ENCODE assay signal across 8 cellular contexts in the genomic region with DNA sequence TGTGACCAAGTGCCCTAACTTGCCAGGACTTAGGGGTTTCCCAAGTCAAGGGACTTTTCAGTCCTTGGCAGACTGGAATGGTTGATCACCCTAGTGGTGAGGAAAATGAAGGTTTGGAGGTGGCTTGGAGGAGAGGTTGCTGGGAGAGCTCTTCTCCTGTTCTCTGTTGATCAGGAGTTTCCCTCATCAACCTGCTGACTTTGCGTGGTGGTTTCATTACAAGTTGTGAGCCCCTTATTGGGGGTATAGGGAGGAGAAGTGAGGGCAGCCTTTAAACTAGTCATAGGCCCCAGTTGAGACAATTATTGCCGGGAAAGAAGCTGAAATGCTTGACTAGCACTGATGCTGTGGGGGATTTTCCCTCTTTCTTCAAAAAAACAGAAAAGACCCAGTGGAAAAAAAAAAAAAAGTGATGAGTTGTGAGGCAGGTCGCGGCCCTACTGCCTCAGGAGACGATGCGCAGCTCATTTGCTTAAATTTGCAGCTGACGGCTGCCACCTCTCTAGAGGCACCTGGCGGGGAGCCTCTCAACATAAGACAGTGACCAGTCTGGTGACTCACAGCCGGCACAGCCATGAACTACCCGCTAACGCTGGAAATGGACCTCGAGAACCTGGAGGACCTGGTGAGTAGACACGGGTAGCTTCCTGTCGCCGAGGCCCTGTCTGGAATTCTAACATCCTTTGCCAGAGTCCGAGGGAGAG. TPM values are rescaled to one million over a fixed set of nuclear protein-coding genes. Genes with fewer than 3 reads are reported as not detected.
DNase-seq lines count a peak whose midpoint lies in the region; ATAC-seq and TF ChIP-seq lines count a peak whose summit lies in the region.

Gene CXCR5 (plus strand): TSS at position 525 of the 704 bp plus-strand sequence. CDS start 50 bp downstream, at position 575.

- H3K4me3 Mint-ChIP-seq in T-cell: peak within 1 kb of the TSS; percentile 68 to 79 (median 77)
- H3K4me3 Mint-ChIP-seq in progenitor cell of endocrine pancreas (ENCODE audit: low read depth): no peak within 1 kb of the TSS

- H3K27ac ChIP-seq in gastrocnemius medialis: no peak within 1 kb of the TSS

- peak; percentile 42 for ATAC-seq in GM18499 (IDR thresholded peaks at IDR 0.05; ENCODE audit: insufficient read depth, unreplicated experiment)
- ATAC-seq in HG02678 (IDR thresholded peaks at IDR 0.05; ENCODE audit: unreplicated experiment): peak; percentile 70
- peak; percentile 32 to 72 (median 52) for ATAC-seq in T-cell (replicated peaks in 1 of 4)
- no peak for ATAC-seq in gastrocnemius medialis

- peak within 1 kb of the TSS; percentile 82 to 88 for H3K27ac Mint-ChIP-seq in T-cell
- H3K27ac Mint-ChIP-seq in progenitor cell of endocrine pancreas: no peak within 1 kb of the TSS

- H3K4me1 ChIP-seq in gastrocnemius medialis: peaks cover 10 to 13% of the 10 kb centered on the region in 2 donors

- intact Hi-C loops in gastrocnemius medialis (cut with DNase I; ENCODE audit: low total_unique reads): no loop called here

- H3K36me3 ChIP-seq in gastrocnemius medialis: no peaks in the 10 kb centered on the region

- H3K27me3 Mint-ChIP-seq in T-cell (no peaks in the 10 kb centered on the region), progenitor cell of endocrine pancreas (peaks cover 53% of the 10 kb centered on the region)

- no peaks in the 10 kb centered on the region for H3K9me3 ChIP-seq in gastrocnemius medialis

- peaks cover 74 to 81% (median 75%) of the 10 kb centered on the region in 3 donors for H3K4me1 Mint-ChIP-seq in T-cell
- H3K4me1 Mint-ChIP-seq in progenitor cell of endocrine pancreas (ENCODE audit: low read depth): peaks cover 5% of the 10 kb centered on the region

- DNase-seq in T-cell: peak in 5 of 34 experiments; percentile 15 to 49 (median 36)
- DNase-seq in islet precursor cell: peak; percentile 89
- no peak for DNase-seq in gastrocnemius medialis
- no peak for DNase-seq in amniotic stem cell (lab: John Stamatoyannopoulos, UW)
- DNase-seq in ecto neural progenitor cell (ENCODE audit: low spot score): no peak
- no peak for DNase-seq in progenitor cell of endocrine pancreas (ENCODE audit: low spot score, unreplicated experiment)

- H3K36me3 Mint-ChIP-seq in T-cell (no peaks in the 10 kb centered on the region), progenitor cell of endocrine pancreas (ENCODE audit: insufficient read depth) (no peaks in the 10 kb centered on the region)

- CTCF ChIA-PET in T-cell (lab: Charles Lee): interaction anchor here in 1 of 2 donors (0.6 to 2.3 kb wide), 5 partner anchors 10 to 94 kb away, joined by 3 to 13 read pairs (median 4); no protein-coding TSS in a partner anchor

- H3K4me3 ChIP-seq in gastrocnemius medialis: no peak within 1 kb of the TSS

- H3K9me3 Mint-ChIP-seq in T-cell: no peaks in the 10 kb centered on the region
- H3K9me3 Mint-ChIP-seq in progenitor cell of endocrine pancreas (ENCODE audit: low read depth): no peaks in the 10 kb centered on the region

- TF ChIP-seq CTCF in gastrocnemius medialis (IDR thresholded peaks at IDR 0.05 in 4 of 5, conservative IDR thresholded peaks at IDR 0.05 in 1 of 5) (no peak), progenitor cell of endocrine pancreas (IDR thresholded peaks at IDR 0.05; ENCODE audit: unreplicated experiment) (no peak)

- in situ Hi-C loops in gastrocnemius medialis (cut with MboI; ENCODE audit: low sequenced_read_pairs in 4 of 4): no loop called here

- no peak for TF ChIP-seq POLR2A in gastrocnemius medialis (IDR thresholded peaks at IDR 0.05)

- POLR2A ChIA-PET in T-cell (lab: Charles Lee): interaction anchor here in 1 of 2 donors (0.7 to 1.0 kb wide), 3 partner anchors 41 to 91 kb away, joined by 3 to 4 read pairs (median 3); no protein-coding TSS in a partner anchor

- H3K27me3 ChIP-seq in gastrocnemius medialis: no peaks in the 10 kb centered on the region

RNA-seq across cellular contexts. Expression of gene CXCR5, which starts in this region (rescaled TPM):
- total RNA-seq in T-cell (10 to 100 TPM in 1 of 5 donors, 1 to 10 TPM in 4; 4.7 to 10.6 (median 6.3) TPM), gastrocnemius medialis (not detected), progenitor cell of endocrine pancreas (not detected in 2 replicates)

Comparison
In these comparisons a context has a peak if more than half of its experiments do, and no peak if none do; other contexts are left out.
1. ATAC-seq: peak in GM18499 (single experiment), HG02678 (single experiment) and T-cell (4 of 4); none in gastrocnemius medialis (0 of 2).